ENCODE assay signal across 23 cellular contexts in the genomic region with DNA sequence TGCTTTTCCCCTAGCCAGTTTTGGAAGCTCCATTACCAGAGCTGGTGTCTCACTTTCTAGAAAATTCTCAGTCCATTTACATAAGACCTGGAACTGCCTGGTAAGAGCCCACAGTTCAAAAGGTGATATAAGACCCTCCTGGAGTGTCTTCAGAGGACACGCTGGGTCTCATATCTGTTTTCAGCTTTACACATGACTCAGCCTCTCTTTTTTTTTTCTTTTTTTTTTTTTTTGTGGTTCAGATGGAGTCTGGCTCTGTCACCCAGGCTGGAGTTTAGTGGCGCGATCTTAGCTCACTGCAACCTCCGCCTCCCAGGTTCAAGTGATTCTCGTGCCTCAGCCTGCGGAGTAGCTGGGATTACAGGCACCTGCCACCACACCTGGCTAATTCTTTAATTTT. TPM values are rescaled to one million over a fixed set of nuclear protein-coding genes. Genes with fewer than 3 reads are reported as not detected.
DNase-seq lines count a peak whose midpoint lies in the region; ATAC-seq, FAIRE-seq and TF ChIP-seq lines count a peak whose summit lies in the region.
"Had no signal": no experiment of that assay in that cellular context is flagged by ENCODE, and none has a peak within 500 bp of the region (broad histone marks: within the 10 kb centered on the region; RNA-seq: fewer than 3 reads in every experiment).

No MANE protein-coding gene starts in this region.

- TF ChIP-seq EP300 in SK-N-SH (IDR thresholded peaks at IDR 0.05; ENCODE audit: borderline replicate concordance in 1 of 2, low read depth in 1 of 2, low read length in 1 of 2) (no peak), K562 (IDR thresholded peaks at IDR 0.05; ENCODE audit: low read length) (no peak)

- no peak for FAIRE-seq in K562 (lab: Jason Lieb, UNC)
- FAIRE-seq: G401.6, HTR-8/SVneo had no signal

- in situ Hi-C loops in K562 (cut with MboI), result no loop called here

- no peaks in the 10 kb centered on the region for H3K9me1 ChIP-seq in K562 (ENCODE audit: control insufficient read depth, insufficient read depth, low read length)

- CTCF ChIA-PET in SK-N-SH (lab: Yijun Ruan, JAX), result interaction anchor here (2.0 kb wide), 1 partner anchor 9 kb away, joined by 12 read pairs; no protein-coding TSS in a partner anchor
- CTCF ChIA-PET in K562 (lab: Yijun Ruan, JAX; ENCODE audit: low intra/inter-chr PET ratio), result interaction anchor here (0.7 kb wide), 1 partner anchor 9 kb away, joined by 5 read pairs; no protein-coding TSS in a partner anchor

- ATAC-seq in SK-N-SH treated with all-trans-retinoic acid at 6 μM for 48 hours, result no peak
- ATAC-seq in K562, result no peak
- no peak for ATAC-seq in aorta (ENCODE audit: low FRiP score)
- no peak for ATAC-seq in GM21447 (IDR thresholded peaks at IDR 0.05; ENCODE audit: unreplicated experiment)
- ATAC-seq in right cardiac atrium, result no peak

- no peaks in the 10 kb centered on the region for H3K9me2 ChIP-seq in SK-N-SH

- no peaks in the 10 kb centered on the region for H3F3A ChIP-seq in SK-N-SH (replicated peaks; ENCODE audit: insufficient read depth)

- H3K36me3 ChIP-seq in SK-N-SH (replicated peaks in 1 of 2; ENCODE audit: control insufficient read depth in 1 of 2, insufficient read depth in 2 of 2, low read length in 1 of 2) (no peaks in the 10 kb centered on the region), OCI-LY3 (replicated peaks; ENCODE audit: low read depth, low read length) (no peaks in the 10 kb centered on the region), K562 (ENCODE audit: control insufficient read depth, insufficient read depth, low read length) (no peaks in the 10 kb centered on the region), aorta (ENCODE audit: control insufficient read depth in 1 of 2, insufficient read depth in 2 of 2, low read length in 1 of 2) (no peaks in the 10 kb centered on the region)

- H3K27me3 ChIP-seq in SK-N-SH (ENCODE audit: insufficient read depth), result no peaks in the 10 kb centered on the region
- no peaks in the 10 kb centered on the region for H3K27me3 ChIP-seq in OCI-LY3 (ENCODE audit: low read depth, low read length)
- no peaks in the 10 kb centered on the region for H3K27me3 ChIP-seq in K562 (ENCODE audit: control insufficient read depth in 2 of 2, insufficient read depth in 2 of 2, low read length in 2 of 2)
- no peaks in the 10 kb centered on the region for H3K27me3 ChIP-seq in aorta (ENCODE audit: control insufficient read depth in 1 of 2, insufficient read depth in 2 of 2, low read length in 1 of 2)
- H3K27me3 ChIP-seq in right cardiac atrium (ENCODE audit: control insufficient read depth, insufficient read depth), result no peaks in the 10 kb centered on the region

- no peak for DNase-seq in SK-N-SH
- DNase-seq in K562 (ENCODE audit: extremely low read depth in 1 of 4, low spot score in 3 of 4), result peak in 1 of 4 experiments; percentile 25
- DNase-seq in aorta, result no peak
- no peak for DNase-seq in NCI-H1436 (lab: John Stamatoyannopoulos, UW)
- no peak for DNase-seq in right cardiac atrium
- DNase-seq: AML-193, DMS79, H9, MM.1S, NCI-H1105, NCI-H1694, NCI-H2081 treated with DMSO at 0.1 percent for 48 hours, NCI-H748 treated with DMSO at 0.1 percent for 48 hours, PC-9, SIG-M5 had no signal

- no peak for TF ChIP-seq POLR2A in K562 (conservative IDR thresholded peaks at IDR 0.05)

- WGBS in SK-N-SH (ENCODE audit: low lambda C conversion rate), result 83% methylated on average over 6 of the region's 6 CpGs
- whole genome bisulfite sequencing in K562 (ENCODE audit: insufficient coverage, low coverage, missing lambda C conversion rate), result 51% methylated on average over 6 of the region's 6 CpGs
- 85 to 91% methylated on average over 6 of the region's 6 CpGs for WGBS in aorta, 2 donors
- WGBS in right cardiac atrium, result 90% methylated on average over 6 of the region's 6 CpGs

- no peak overlapping the region for H3K27ac ChIP-seq in SK-N-SH (ENCODE audit: low read depth in 2 of 2, low read length in 1 of 2)
- H3K27ac ChIP-seq in OCI-LY3 (ENCODE audit: low read length), result peak overlapping the region; percentile 23
- no peak overlapping the region for H3K27ac ChIP-seq in K562 (ENCODE audit: extremely low read depth, low read depth, low read length)
- H3K27ac ChIP-seq in aorta (ENCODE audit: low read depth in 1 of 2, low read length in 2 of 2), result no peak overlapping the region
- H3K27ac ChIP-seq in right cardiac atrium (ENCODE audit: low read length), result no peak overlapping the region
- H3K27ac ChIP-seq: 22Rv1, HL-60, PC-9, RWPE1 had no signal

- H2AFZ ChIP-seq in SK-N-SH (ENCODE audit: low read depth) (no peak overlapping the region), OCI-LY3 (ENCODE audit: low read depth, low read length) (no peak overlapping the region), K562 (ENCODE audit: low read depth, low read length) (peak overlapping the region; percentile 38; the same call in 1 of the 2 replicates)
- H2AFZ ChIP-seq: PC-9 had no signal

- H4K20me1 ChIP-seq in SK-N-SH (ENCODE audit: insufficient read depth) (no peaks in the 10 kb centered on the region), OCI-LY3 (ENCODE audit: insufficient read depth, low read length) (no peaks in the 10 kb centered on the region), K562 (replicated peaks; ENCODE audit: control insufficient read depth, insufficient read depth, low read length) (no peaks in the 10 kb centered on the region)

- H3K9ac ChIP-seq in SK-N-SH, result no peak overlapping the region
- H3K9ac ChIP-seq in OCI-LY3 (ENCODE audit: low read length), result peak overlapping the region; percentile 3; the same call in 1 of the 2 replicates
- H3K9ac ChIP-seq in K562 (ENCODE audit: insufficient read depth in 1 of 2, low read depth in 2 of 2, low read length in 2 of 2), result no peak overlapping the region; a peak in 1 of 4 replicates

- H3K9me3 ChIP-seq in SK-N-SH (no peaks in the 10 kb centered on the region), OCI-LY3 (ENCODE audit: insufficient read depth, low read length) (no peaks in the 10 kb centered on the region), K562 (replicated peaks; ENCODE audit: control insufficient read depth, insufficient read depth, low read depth, low read length) (no peaks in the 10 kb centered on the region), aorta (ENCODE audit: control insufficient read depth, low read length) (no peaks in the 10 kb centered on the region), right cardiac atrium (ENCODE audit: control insufficient read depth, low read length) (no peaks in the 10 kb centered on the region)

- no peak for TF ChIP-seq CTCF in SK-N-SH (IDR thresholded peaks at IDR 0.05)
- TF ChIP-seq CTCF in OCI-LY3 (IDR thresholded peaks at IDR 0.05; ENCODE audit: low read depth, low read length), result no peak
- no peak for TF ChIP-seq CTCF in K562 (IDR thresholded peaks at IDR 0.05 in 2 of 3, conservative IDR thresholded peaks at IDR 0.05 in 1 of 3; ENCODE audit: insufficient read depth in 2 of 3, low read depth in 1 of 3, low read length in 3 of 3)

- H3K4me3 ChIP-seq in SK-N-SH (ENCODE audit: low read depth in 2 of 2, low read length in 1 of 2) (no peak overlapping the region), OCI-LY3 (ENCODE audit: low read length) (peak overlapping the region; percentile 17; the same call in 1 of the 2 replicates), K562 (no peak overlapping the region), aorta (ENCODE audit: low read length in 2 of 2) (no peak overlapping the region), right cardiac atrium (ENCODE audit: low read length) (no peak overlapping the region)
- H3K4me3 ChIP-seq: PC-9 had no signal

- POLR2A ChIA-PET in SK-N-SH (lab: Yijun Ruan, JAX), result interaction anchor here (0.6 kb wide), 2 partner anchors 70 to 1663 kb away, joined by 3 to 4 read pairs; no protein-coding TSS in a partner anchor
- POLR2A ChIA-PET in K562 (lab: Yijun Ruan, JAX), result interaction anchor here (0.6 to 1.6 kb wide), 4 partner anchors 9 to 1517 kb away, joined by 4 to 8 read pairs (median 4); no protein-coding TSS in a partner anchor

- BruUV-seq in K562 (replicated peaks; lab: Mats Ljungman, UMichigan), result no TSS peak

- peaks cover 0 to 4% of the 10 kb centered on the region in 2 experiments; a peak in 2 of 4 replicates for H3K4me1 ChIP-seq in SK-N-SH (ENCODE audit: control insufficient read depth in 1 of 2, insufficient read depth in 2 of 2, low read depth in 1 of 2, low read length in 1 of 2)
- peaks cover 72% of the 10 kb centered on the region for H3K4me1 ChIP-seq in OCI-LY3 (ENCODE audit: low read length)
- peaks cover 14% of the 10 kb centered on the region in 2 experiments for H3K4me1 ChIP-seq in K562 (replicated peaks in 1 of 2; ENCODE audit: control insufficient read depth in 2 of 2, insufficient read depth in 2 of 2, low read length in 2 of 2)
- H3K4me1 ChIP-seq in aorta (ENCODE audit: control insufficient read depth in 1 of 2, insufficient read depth in 2 of 2, low read length in 2 of 2), result no peaks in the 10 kb centered on the region
- H3K4me1 ChIP-seq in right cardiac atrium (ENCODE audit: control insufficient read depth, insufficient read depth, low read length), result peaks cover 4% of the 10 kb centered on the region

- no peaks in the 10 kb centered on the region for H3K79me2 ChIP-seq in SK-N-SH (ENCODE audit: insufficient read depth)
- H3K79me2 ChIP-seq in OCI-LY3 (ENCODE audit: low read length), result no peaks in the 10 kb centered on the region
- no peaks in the 10 kb centered on the region for H3K79me2 ChIP-seq in K562 (ENCODE audit: control insufficient read depth, insufficient read depth, low read length)

- H3K4me2 ChIP-seq in SK-N-SH (no peak overlapping the region), OCI-LY3 (ENCODE audit: low read length) (peak overlapping the region; percentile 57), K562 (ENCODE audit: insufficient read depth, low read length) (no peak overlapping the region)
- H3K4me2 ChIP-seq: PC-9 had no signal

- TF ChIP-seq RAD21 in SK-N-SH (IDR thresholded peaks at IDR 0.05; ENCODE audit: low read length), result no peak
- TF ChIP-seq RAD21 in K562 (CRISPR knock-in tag; conservative IDR thresholded peaks at IDR 0.05 in 1 of 2, IDR thresholded peaks at IDR 0.05 in 1 of 2), result no peak

- intact Hi-C loops in K562 (cut with micrococcal nuclease) (no loop called here), aorta (cut with DNase I) (no loop called here), right cardiac atrium (cut with DNase I) (no loop called here)

RNA-seq across cellular contexts. Expression of a gene that starts 30.7 kb away (rescaled TPM):
- polyA plus RNA-seq in SK-N-SH (2012; rRNA removed), result 16.9 and 20.6 TPM in 2 replicates
- 18.0 and 21.1 TPM in 2 replicates for polyA plus RNA-seq in SK-N-SH (2012; cell fraction: cytosol; rRNA removed)
- polyA plus RNA-seq in SK-N-SH (2012; cell fraction: nucleus; rRNA removed), result 27.1 and 54.9 TPM in 2 replicates
- total RNA-seq in K562 (2011; cell fraction: chromatin; rRNA removed; ENCODE audit: low replicate concordance), result 78.0 and 216 TPM in 2 replicates
- total RNA-seq in K562 (2011; cell fraction: nucleolus; rRNA removed), result 51.9 and 57.0 TPM in 2 replicates
- 101 and 161 TPM in 2 replicates for total RNA-seq in K562 (2011; cell fraction: nucleoplasm; rRNA removed)
- 62.9 and 66.8 TPM in 2 replicates for total RNA-seq in K562 (2014; rRNA removed)
- total RNA-seq in K562 (2014; rRNA removed; fragmentation: Illumina TruSeq; extraction: Trizol), result 73.2 and 80.9 TPM in 2 replicates
- 61.6 and 67.4 TPM in 2 replicates for total RNA-seq in K562 (2015; rRNA removed; fragmentation: Illumina TruSeq; extraction: Trizol)
- total RNA-seq in K562 (2021), result 82.1 and 82.7 TPM in 2 replicates
- polyA plus RNA-seq in K562 (2011; rRNA removed), result 81.2 and 99.0 TPM in 2 replicates
- polyA plus RNA-seq in K562 (2011; cell fraction: cytosol; rRNA removed), result 20.1 and 32.8 TPM in 2 replicates
- 77.6 and 91.0 TPM in 2 replicates for polyA plus RNA-seq in K562 (2011; cell fraction: nucleus; rRNA removed)
- polyA plus RNA-seq in K562 (2012), result 34.8 and 46.6 TPM in 2 replicates
- polyA plus RNA-seq in K562 (2014; fragmentation: Illumina TruSeq; extraction: Trizol), result 73.7 and 93.4 TPM in 2 replicates
- polyA plus RNA-seq in K562 (2014; fragmentation: Nextera tagmentation; extraction: Ambion mirVana), result 10 to 100 TPM; 21.9 to 30.6 TPM
- 51.3 and 53.9 TPM in 2 replicates for polyA plus RNA-seq in K562 (2014; rRNA removed)
- 121 and 129 TPM in 2 replicates for polyA minus RNA-seq in K562 (2011; rRNA and poly(A)+ RNA removed)
- polyA minus RNA-seq in K562 (2011; cell fraction: cytosol; rRNA and poly(A)+ RNA removed), result 28.7 and 41.6 TPM in 2 replicates
- 75.3 and 97.9 TPM in 2 replicates for polyA minus RNA-seq in K562 (2011; cell fraction: nucleus; rRNA and poly(A)+ RNA removed)
- 10 to 100 TPM; 19.5 to 41.3 TPM for total RNA-seq in aorta
- 10 to 100 TPM in 1 of 2 donors, 1 to 10 TPM in 1; 9.3 to 28.9 TPM for polyA plus RNA-seq in aorta
- 10 to 100 TPM; 51.6 to 85.0 (median 60.4) TPM for total RNA-seq in right cardiac atrium
- polyA plus RNA-seq in right cardiac atrium, result 30.0 TPM

RNA-seq across cellular contexts. Expression of a gene that starts 59.7 kb away (rescaled TPM):
- polyA plus RNA-seq in SK-N-SH (2012; rRNA removed), result 10.6 and 11.9 TPM in 2 replicates
- polyA plus RNA-seq in SK-N-SH (2012; cell fraction: cytosol; rRNA removed), result 14.5 and 15.9 TPM in 2 replicates
- 3.8 and 7.6 TPM in 2 replicates for polyA plus RNA-seq in SK-N-SH (2012; cell fraction: nucleus; rRNA removed)
- total RNA-seq in K562 (2011; cell fraction: chromatin; rRNA removed; ENCODE audit: low replicate concordance), result 1.2 and 3.2 TPM in 2 replicates
- total RNA-seq in K562 (2011; cell fraction: nucleolus; rRNA removed), result 0.79 and 1.0 TPM in 2 replicates
- total RNA-seq in K562 (2011; cell fraction: nucleoplasm; rRNA removed), result 1.4 and 2.7 TPM in 2 replicates
- total RNA-seq in K562 (2014; rRNA removed), result 2.3 TPM in 2 replicates
- 4.4 and 4.8 TPM in 2 replicates for total RNA-seq in K562 (2014; rRNA removed; fragmentation: Illumina TruSeq; extraction: Trizol)
- 4.9 and 5.0 TPM in 2 replicates for total RNA-seq in K562 (2015; rRNA removed; fragmentation: Illumina TruSeq; extraction: Trizol)
- total RNA-seq in K562 (2021), result 2.9 and 4.3 TPM in 2 replicates
- polyA plus RNA-seq in K562 (2011; rRNA removed), result 1.8 and 2.4 TPM in 2 replicates
- 1.0 and 1.8 TPM in 2 replicates for polyA plus RNA-seq in K562 (2011; cell fraction: cytosol; rRNA removed)
- polyA plus RNA-seq in K562 (2011; cell fraction: nucleus; rRNA removed), result 0.73 and 0.78 TPM in 2 replicates
- polyA plus RNA-seq in K562 (2012), result 4.6 and 5.5 TPM in 2 replicates
- polyA plus RNA-seq in K562 (2014; fragmentation: Illumina TruSeq; extraction: Trizol), result 4.1 and 4.3 TPM in 2 replicates
- polyA plus RNA-seq in K562 (2014; fragmentation: Nextera tagmentation; extraction: Ambion mirVana), result 1 to 10 TPM; 1.7 to 1.9 TPM
- polyA plus RNA-seq in K562 (2014; rRNA removed), result 2.9 and 3.9 TPM in 2 replicates
- 2.9 and 3.5 TPM in 2 replicates for polyA minus RNA-seq in K562 (2011; rRNA and poly(A)+ RNA removed)
- polyA minus RNA-seq in K562 (2011; cell fraction: cytosol; rRNA and poly(A)+ RNA removed), result 1.6 and 2.3 TPM in 2 replicates
- 0.54 and 1.8 TPM in 2 replicates for polyA minus RNA-seq in K562 (2011; cell fraction: nucleus; rRNA and poly(A)+ RNA removed)
- 10 to 100 TPM; 64.4 to 69.0 TPM for total RNA-seq in aorta
- 10 to 100 TPM; 15.8 to 29.8 TPM for polyA plus RNA-seq in aorta
- 10 to 100 TPM; 19.0 to 30.1 (median 23.1) TPM for total RNA-seq in right cardiac atrium
- polyA plus RNA-seq in right cardiac atrium, result 10.4 TPM
